Comparison of ENCODE assay signal across 10 cellular contexts in the genomic region with DNA sequence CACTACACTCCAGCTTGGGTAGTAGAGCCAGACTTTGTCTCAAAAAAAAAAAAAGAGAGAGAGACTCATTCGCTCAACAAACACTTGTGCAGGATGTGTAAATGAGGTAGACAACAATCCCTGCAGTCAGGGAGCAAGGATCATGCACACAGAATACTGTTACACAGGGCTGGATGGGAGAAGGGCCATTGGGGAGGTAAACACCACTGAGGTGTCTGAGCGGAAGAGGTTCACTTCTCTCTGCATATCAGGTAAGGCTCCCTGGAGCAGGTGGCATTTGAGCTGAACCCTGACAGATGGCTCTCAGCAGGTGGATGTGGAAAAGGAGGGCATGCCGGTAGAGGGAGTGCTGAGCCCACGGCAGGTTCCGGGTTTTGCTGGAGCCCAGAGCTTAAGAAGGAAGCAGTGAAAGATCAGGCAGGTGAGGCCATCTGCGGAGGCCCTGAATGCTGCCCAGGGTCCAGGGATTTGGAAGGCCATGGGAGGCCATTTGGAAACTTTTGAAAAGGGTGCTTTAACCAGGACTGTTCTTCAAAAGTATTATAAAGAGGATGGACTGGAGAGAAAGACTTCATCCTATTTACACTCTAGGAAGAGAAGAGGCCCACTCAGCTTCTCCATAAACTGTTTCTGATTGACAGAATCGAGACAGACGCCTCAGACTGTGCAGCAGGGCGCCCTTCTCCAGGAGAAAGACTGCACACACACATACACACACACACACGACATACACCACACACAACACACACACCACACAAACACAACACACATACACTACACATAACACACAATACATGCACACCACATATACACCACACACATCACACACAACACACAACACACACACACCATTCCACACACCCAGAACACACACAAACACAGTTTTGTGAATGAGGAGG.
A peak's percentile ranks its signal among the peaks of the same experiment; 100 is the strongest.
DNase-seq lines count a peak whose midpoint lies in the region; ATAC-seq and TF ChIP-seq lines count a peak whose summit lies in the region.
"Had no signal": no experiment of that assay in that cellular context is flagged by ENCODE, and none has a peak within 500 bp of the region (broad histone marks: within the 10 kb centered on the region; RNA-seq: fewer than 3 reads in every experiment).

No MANE protein-coding gene starts in this region.

- peaks cover 5% of the 10 kb centered on the region; the same call in 2 of the 3 replicates for H3K4me1 Mint-ChIP-seq in GM23338
- H3K4me1 Mint-ChIP-seq in WTC11 = no peaks in the 10 kb centered on the region; the same call in 1 of the 2 replicates
- H3K4me1 Mint-ChIP-seq in glutamatergic neuron (ENCODE audit: low read depth, unreplicated experiment) = peaks cover 19% of the 10 kb centered on the region
- H3K4me1 Mint-ChIP-seq in stimulated activated effector memory CD8-positive, alpha-beta T cell treated with anti-CD3 and anti-CD28 coated beads, Interleukin-12 subunit alpha, Interleukin-12 subunit beta, amount 100 ng/mL, for 72 hours = peaks cover 12% of the 10 kb centered on the region

- ATAC-seq in GM23338 (peak; percentile 84), WTC11 (peak; percentile 89), HG02852 (IDR thresholded peaks at IDR 0.05; ENCODE audit: unreplicated experiment) (no peak)
- ATAC-seq in stimulated activated effector memory CD8-positive, alpha-beta T cell treated with anti-CD3 and anti-CD28 coated beads, Interleukin-12 subunit alpha, Interleukin-12 subunit beta, amount 100 ng/mL, for 72 hours = peak; percentile 66

- no peak overlapping the region for H3K4me3 ChIP-seq in GM23338

- no peaks in the 10 kb centered on the region for H3K79me2 ChIP-seq in GM23338 (replicated peaks; ENCODE audit: insufficient read depth)

- H3F3A ChIP-seq in GM23338 (replicated peaks; ENCODE audit: low read depth) = no peaks in the 10 kb centered on the region; the same call in 1 of the 2 replicates

- no peaks in the 10 kb centered on the region for H3K4me1 ChIP-seq in GM23338 (ENCODE audit: insufficient read depth)

- H3K27me3 Mint-ChIP-seq in GM23338 (ENCODE audit: insufficient read depth, low read depth, poor library complexity) = peaks cover 19% of the 10 kb centered on the region
- H3K27me3 Mint-ChIP-seq in WTC11 (ENCODE audit: low read depth) = no peaks in the 10 kb centered on the region
- H3K27me3 Mint-ChIP-seq in glutamatergic neuron (ENCODE audit: unreplicated experiment) = peaks cover 9% of the 10 kb centered on the region
- H3K27me3 Mint-ChIP-seq: stimulated activated naive CD8-positive, alpha-beta T cell treated with anti-CD3 and anti-CD28 coated beads, Interleukin-15, Interleukin-2, amounts not matched to agents 100 ng/mL and 50 ng/mL, for 24 hours had no signal

- H3K36me3 Mint-ChIP-seq in GM23338 (ENCODE audit: low read depth) = no peaks in the 10 kb centered on the region; the same call in 2 of the 3 replicates
- H3K36me3 Mint-ChIP-seq in WTC11 = no peaks in the 10 kb centered on the region
- H3K36me3 Mint-ChIP-seq in glutamatergic neuron (ENCODE audit: unreplicated experiment) = no peaks in the 10 kb centered on the region
- no peaks in the 10 kb centered on the region for H3K36me3 Mint-ChIP-seq in stimulated activated effector memory CD8-positive, alpha-beta T cell treated with anti-CD3 and anti-CD28 coated beads, Interleukin-12 subunit alpha, Interleukin-12 subunit beta, amount 100 ng/mL, for 72 hours

- no peaks in the 10 kb centered on the region for H4K20me1 ChIP-seq in GM23338 (replicated peaks; ENCODE audit: insufficient read depth)

- no peaks in the 10 kb centered on the region for H3K27me3 ChIP-seq in GM23338 (ENCODE audit: insufficient read depth)

- CTCF ChIA-PET in WTC11 (lab: Charles Lee) = interaction anchor here (0.7 to 2.8 kb wide), 28 partner anchors 8 to 390 kb away, joined by 3 to 40 read pairs (median 4); no protein-coding TSS in a partner anchor

- H3K4me3 Mint-ChIP-seq in GM23338 = no peak overlapping the region; the same call in 2 of the 3 replicates
- no peak overlapping the region for H3K4me3 Mint-ChIP-seq in WTC11
- H3K4me3 Mint-ChIP-seq in glutamatergic neuron (ENCODE audit: unreplicated experiment) = no peak overlapping the region
- H3K4me3 Mint-ChIP-seq in stimulated activated effector memory CD8-positive, alpha-beta T cell treated with anti-CD3 and anti-CD28 coated beads, Interleukin-12 subunit alpha, Interleukin-12 subunit beta, amount 100 ng/mL, for 72 hours = no peak overlapping the region
- H3K4me3 Mint-ChIP-seq: stimulated activated naive CD8-positive, alpha-beta T cell treated with anti-CD3 and anti-CD28 coated beads, Interleukin-15, Interleukin-2, amounts not matched to agents 100 ng/mL and 50 ng/mL, for 24 hours had no signal

- peak; percentile 59 for DNase-seq in COR-L47 (lab: John Stamatoyannopoulos, UW)
- DNase-seq in GM23338 (ENCODE audit: low spot score) = peak; percentile 81
- DNase-seq in NCI-H2171 (lab: John Stamatoyannopoulos, UW) = peak; percentile 54
- DNase-seq in WTC11 (ENCODE audit: low spot score) = peak; percentile 61
- DNase-seq in glutamatergic neuron = no peak
- DNase-seq in stimulated activated effector memory CD8-positive, alpha-beta T cell treated with anti-CD3 and anti-CD28 coated beads, Interleukin-12 subunit alpha, Interleukin-12 subunit beta, amount 100 ng/mL, for 72 hours (ENCODE audit: low spot score in 2 of 2) = peak in 1 of 2 donors; percentile 56
- no peak for DNase-seq in hippocampal formation (lab: John Stamatoyannopoulos, UW)

- H3K27ac Mint-ChIP-seq in GM23338 (peak overlapping the region; percentile 1; the same call in 1 of the 2 replicates), WTC11 (no peak overlapping the region), glutamatergic neuron (ENCODE audit: unreplicated experiment) (peak overlapping the region; percentile 28)
- no peak overlapping the region for H3K27ac Mint-ChIP-seq in stimulated activated effector memory CD8-positive, alpha-beta T cell treated with anti-CD3 and anti-CD28 coated beads, Interleukin-12 subunit alpha, Interleukin-12 subunit beta, amount 100 ng/mL, for 72 hours
- H3K27ac Mint-ChIP-seq: stimulated activated naive CD8-positive, alpha-beta T cell treated with anti-CD3 and anti-CD28 coated beads, Interleukin-15, Interleukin-2, amounts not matched to agents 100 ng/mL and 50 ng/mL, for 24 hours had no signal

- no peak overlapping the region for H2AFZ ChIP-seq in GM23338

- H3K36me3 ChIP-seq in GM23338 (ENCODE audit: insufficient read depth) = no peaks in the 10 kb centered on the region

- H3K27ac ChIP-seq in GM23338 (ENCODE audit: low read depth) = no peak overlapping the region
- H3K27ac ChIP-seq: epithelial cell of prostate had no signal

- TF ChIP-seq CTCF in GM23338 (conservative IDR thresholded peaks at IDR 0.05; ENCODE audit: low read depth in 2 of 2) (peak; percentile 59 to 77), WTC11 (IDR thresholded peaks at IDR 0.05) (peak; percentile 15; the same call in 1 of the 2 replicates), glutamatergic neuron (IDR thresholded peaks at IDR 0.05; ENCODE audit: partially characterized antibody, unreplicated experiment) (no peak)

- H3K9me3 Mint-ChIP-seq in GM23338 (peaks cover 5% of the 10 kb centered on the region; the same call in 2 of the 3 replicates), WTC11 (peaks cover 4% of the 10 kb centered on the region; the same call in 1 of the 2 replicates), glutamatergic neuron (ENCODE audit: unreplicated experiment) (peaks cover 9% of the 10 kb centered on the region)
- peaks cover 3% of the 10 kb centered on the region for H3K9me3 Mint-ChIP-seq in stimulated activated effector memory CD8-positive, alpha-beta T cell treated with anti-CD3 and anti-CD28 coated beads, Interleukin-12 subunit alpha, Interleukin-12 subunit beta, amount 100 ng/mL, for 72 hours
- H3K9me3 Mint-ChIP-seq: stimulated activated naive CD8-positive, alpha-beta T cell treated with anti-CD3 and anti-CD28 coated beads, Interleukin-15, Interleukin-2, amounts not matched to agents 100 ng/mL and 50 ng/mL, for 24 hours had no signal

- H3K9me2 ChIP-seq in GM23338 (ENCODE audit: insufficient read depth) = no peaks in the 10 kb centered on the region

- POLR2A ChIA-PET in WTC11 (lab: Charles Lee) = interaction anchor here (1.0 kb wide), 1 partner anchor 25 kb away, joined by 3 read pairs; no protein-coding TSS in a partner anchor

- no peak overlapping the region for H3K4me2 ChIP-seq in GM23338

TF ChIP-seq in GM23338, 12 proteins besides CTCF, POLR2A, EP300 and RAD21 (continues in another document):
- peak; percentile 65; the same call in 1 of the 2 replicates for TF ChIP-seq ZNF114 (CRISPR knock-in tag; IDR thresholded peaks at IDR 0.05)

TF ChIP-seq in WTC11, 78 proteins besides CTCF, POLR2A, EP300 and RAD21 (continues in another document):
- TF ChIP-seq ZNF121 (CRISPR knock-in tag; IDR thresholded peaks at IDR 0.05) (peak; percentile 49; the same call in 1 of the 2 replicates), IRF2 (CRISPR knock-in tag; IDR thresholded peaks at IDR 0.05; ENCODE audit: borderline replicate concordance, low read depth) (no peak)
- TF ChIP-seq, protein P1, sequence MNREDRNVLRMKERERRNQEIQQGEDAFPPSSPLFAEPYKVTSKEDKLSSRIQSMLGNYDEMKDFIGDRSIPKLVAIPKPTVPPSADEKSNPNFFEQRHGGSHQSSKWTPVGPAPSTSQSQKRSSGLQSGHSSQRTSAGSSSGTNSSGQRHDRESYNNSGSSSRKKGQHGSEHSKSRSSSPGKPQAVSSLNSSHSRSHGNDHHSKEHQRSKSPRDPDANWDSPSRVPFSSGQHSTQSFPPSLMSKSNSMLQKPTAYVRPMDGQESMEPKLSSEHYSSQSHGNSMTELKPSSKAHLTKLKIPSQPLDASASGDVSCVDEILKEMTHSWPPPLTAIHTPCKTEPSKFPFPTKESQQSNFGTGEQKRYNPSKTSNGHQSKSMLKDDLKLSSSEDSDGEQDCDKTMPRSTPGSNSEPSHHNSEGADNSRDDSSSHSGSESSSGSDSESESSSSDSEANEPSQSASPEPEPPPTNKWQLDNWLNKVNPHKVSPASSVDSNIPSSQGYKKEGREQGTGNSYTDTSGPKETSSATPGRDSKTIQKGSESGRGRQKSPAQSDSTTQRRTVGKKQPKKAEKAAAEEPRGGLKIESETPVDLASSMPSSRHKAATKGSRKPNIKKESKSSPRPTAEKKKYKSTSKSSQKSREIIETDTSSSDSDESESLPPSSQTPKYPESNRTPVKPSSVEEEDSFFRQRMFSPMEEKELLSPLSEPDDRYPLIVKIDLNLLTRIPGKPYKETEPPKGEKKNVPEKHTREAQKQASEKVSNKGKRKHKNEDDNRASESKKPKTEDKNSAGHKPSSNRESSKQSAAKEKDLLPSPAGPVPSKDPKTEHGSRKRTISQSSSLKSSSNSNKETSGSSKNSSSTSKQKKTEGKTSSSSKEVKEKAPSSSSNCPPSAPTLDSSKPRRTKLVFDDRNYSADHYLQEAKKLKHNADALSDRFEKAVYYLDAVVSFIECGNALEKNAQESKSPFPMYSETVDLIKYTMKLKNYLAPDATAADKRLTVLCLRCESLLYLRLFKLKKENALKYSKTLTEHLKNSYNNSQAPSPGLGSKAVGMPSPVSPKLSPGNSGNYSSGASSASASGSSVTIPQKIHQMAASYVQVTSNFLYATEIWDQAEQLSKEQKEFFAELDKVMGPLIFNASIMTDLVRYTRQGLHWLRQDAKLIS (CRISPR knock-in tag; IDR thresholded peaks at IDR 0.05; ENCODE audit: borderline replicate concordance) = no peak

Comparison
In these comparisons a context has a peak if more than half of its experiments do, and no peak if none do; other contexts are left out.
1. DNase-seq: peak in COR-L47 (single experiment), GM23338 (single experiment), NCI-H2171 (single experiment) and WTC11 (single experiment); none in glutamatergic neuron (single experiment) and hippocampal formation (0 of 2).
2. H3K27ac Mint-ChIP-seq: peak in GM23338 (single experiment) and glutamatergic neuron (single experiment); none in WTC11 (single experiment) and stimulated activated effector memory CD8-positive, alpha-beta T cell treated with anti-CD3 and anti-CD28 coated beads, Interleukin-12 subunit alpha, Interleukin-12 subunit beta, amount 100 ng/mL, for 72 hours (single experiment).